In the genomic region with DNA sequence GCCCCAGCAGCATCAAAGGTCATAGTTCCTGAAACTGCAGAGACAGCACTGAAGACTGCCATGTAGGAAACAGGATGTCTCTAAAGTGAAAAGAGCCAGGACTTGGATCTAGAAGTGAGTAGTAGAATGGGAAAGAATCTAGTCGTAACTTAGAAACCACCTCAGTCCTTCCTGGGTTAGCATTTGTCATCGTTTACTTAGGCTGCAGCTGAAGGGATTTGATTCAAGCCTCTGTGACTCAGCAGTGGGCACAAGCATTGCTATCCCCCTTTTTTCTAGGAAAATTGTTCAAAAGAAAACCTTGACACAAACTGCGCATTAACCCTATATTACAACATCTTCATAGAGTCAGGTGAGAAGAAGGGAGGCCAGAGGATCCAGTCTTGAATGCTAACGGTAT, we compare ENCODE assay signal across 7 cellular contexts. TPM values are rescaled to one million over a fixed set of nuclear protein-coding genes. Genes with fewer than 3 reads are reported as not detected.
"Had no signal": no experiment of that assay in that cellular context is flagged by ENCODE, and none has a peak within 500 bp of the region (broad histone marks: within the 10 kb centered on the region; RNA-seq: fewer than 3 reads in every experiment).

No MANE protein-coding gene starts in this region.

RNA-seq across cellular contexts. Expression of gene FCGR1A, which starts 11.8 kb away (rescaled TPM):
- total RNA-seq: activated T-helper 2 cell treated with anti-CD3 and anti-CD28 coated beads, Interferon-gamma antibody, Interleukin-2, Interleukin-4, amounts not matched to agents 10 μg/mL and 5 μg/mL and 100 μg/mL, durations not matched to agents 14 hours and 24 hours and 36 hours; MCF 10A; NCI-H460; Peyer's patch; SJSA1; WTC11 had no signal
- polyA plus RNA-seq: SK-N-SH had no signal
